Comparison of ENCODE assay signal across 18 cellular contexts in the genomic region with DNA sequence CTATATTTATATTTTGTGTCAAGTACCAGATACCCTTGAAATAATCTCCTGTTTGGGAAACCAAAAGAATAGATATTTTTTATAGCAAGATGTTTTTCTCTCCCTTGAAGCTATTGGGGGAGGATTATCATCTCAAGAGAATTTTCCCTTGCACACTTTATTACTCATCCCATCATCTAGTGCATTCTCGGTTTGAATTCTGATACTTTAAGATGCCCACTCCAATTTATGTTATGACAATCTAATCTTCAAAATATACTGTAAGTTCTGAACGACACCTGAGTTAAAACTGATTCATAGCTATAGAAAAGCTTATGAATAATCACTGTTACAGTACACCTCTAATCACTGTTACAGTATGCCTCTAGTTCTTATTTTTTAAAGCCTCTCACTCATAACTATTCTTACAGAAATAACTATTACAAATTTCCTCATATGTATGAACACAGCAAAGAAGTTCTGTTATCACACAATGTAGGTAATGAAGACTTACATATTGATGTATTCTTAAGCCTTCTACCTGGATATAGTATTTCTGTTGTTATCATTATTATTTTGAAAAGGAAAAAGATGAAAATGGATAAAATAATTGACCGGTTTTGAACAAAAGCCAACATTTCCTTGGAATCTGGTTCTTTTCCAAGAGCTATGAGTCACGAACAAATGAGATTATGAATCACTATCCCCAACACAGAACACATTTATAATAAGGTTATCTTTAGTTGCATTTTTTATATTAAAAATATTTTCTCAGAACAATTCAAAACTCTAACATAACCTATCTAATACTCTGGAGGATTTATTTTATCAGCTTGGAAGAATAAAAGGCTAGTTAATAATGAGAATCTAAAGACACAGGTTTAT.
DNase-seq lines count a peak whose midpoint lies in the region; ATAC-seq, FAIRE-seq and TF ChIP-seq lines count a peak whose summit lies in the region.
"Had no signal": no experiment of that assay in that cellular context is flagged by ENCODE, and none has a peak within 500 bp of the region (broad histone marks: within the 10 kb centered on the region; RNA-seq: fewer than 3 reads in every experiment).

No MANE protein-coding gene starts in this region.

- FAIRE-seq in RCC 7860 (lab: Jason Lieb, UNC) = peak; percentile 93
- FAIRE-seq: G401.6 had no signal

- peak; percentile 16 for DNase-seq in Ammon's horn (ENCODE audit: low spot score)
- DNase-seq in RCC 7860 (ENCODE audit: low spot score) = peak; percentile 31
- DNase-seq in epithelial cell of esophagus (ENCODE audit: low read depth) = peak; percentile 55
- peak; percentile 61 for DNase-seq in myocyte (ENCODE audit: low read depth)
- no peak for DNase-seq in MG63
- DNase-seq in islet precursor cell = no peak
- DNase-seq: activated CD4-positive, alpha-beta T cell treated with anti-CD3 and anti-CD28 coated beads for 48 hours; activated T-cell treated with anti-CD3 and anti-CD28 coated beads, Interleukin-2, amount 50 U/mL, for 24 hours; amygdala; effector memory CD4-positive, alpha-beta T cell; GOT3; MV-4-11; stimulated activated naive CD4-positive, alpha-beta T cell treated with Interleukin-2 at 50 U/mL for 16 hours; T-helper 1 cell had no signal

- no peak for ATAC-seq in GM21381 (IDR thresholded peaks at IDR 0.05; ENCODE audit: unreplicated experiment)
- no peak for ATAC-seq in HG03175 (IDR thresholded peaks at IDR 0.05; ENCODE audit: unreplicated experiment)

- H3K4me3 ChIP-seq in epithelial cell of esophagus (ENCODE audit: low read length) (no peak overlapping the region), MG63 (no peak overlapping the region)
- H3K4me3 ChIP-seq: BLaER1 treated with 17β-estradiol and CSF1 and Interleukin-3, amounts not matched to agents 10 nM and 100 nM had no signal

- H3K36me3 ChIP-seq in MG63 = no peaks in the 10 kb centered on the region
- H3K36me3 ChIP-seq: BLaER1 treated with 17β-estradiol and CSF1 and Interleukin-3, amounts not matched to agents 10 nM and 100 nM had no signal

- no peak for TF ChIP-seq CTCF in epithelial cell of esophagus (IDR thresholded peaks at IDR 0.05; ENCODE audit: insufficient read depth, low read depth, low read length, missing control alignments)

- H3K27me3 ChIP-seq in MG63 = no peaks in the 10 kb centered on the region
- H3K27me3 ChIP-seq: BLaER1 treated with 17β-estradiol and CSF1 and Interleukin-3, amounts not matched to agents 10 nM and 100 nM had no signal

- H3K9me3 ChIP-seq in MG63 = no peaks in the 10 kb centered on the region

Comparison
In these comparisons a context has a peak if more than half of its experiments do, and no peak if none do; other contexts are left out.
1. DNase-seq: peak in Ammon's horn (single experiment), RCC 7860 (single experiment), epithelial cell of esophagus (single experiment) and myocyte (single experiment); none in MG63 (single experiment) and islet precursor cell (single experiment).